In genomic region chr11:35892166-35892565, GRCh38 we compare ENCODE assay signal across 26 cellular contexts.
"Had no signal": no experiment of that assay in that cellular context is flagged by ENCODE, and none has a peak within 500 bp of the region (broad histone marks: within the 10 kb centered on the region; RNA-seq: fewer than 3 reads in every experiment).

No MANE protein-coding gene starts in this region.

- H3K9me3 ChIP-seq: left ventricle myocardium inferior, lower lobe of right lung, psoas muscle, right lobe of liver, spleen, testis, tibial nerve, upper lobe of right lung, vagina had no signal

- H3K36me3 Mint-ChIP-seq: immature natural killer cell; naive B cell; stimulated activated memory B cell treated with anti-CD40 and anti-IgM and Interleukin-4, amounts not matched to agents 10 μg/mL and 1 μg/mL and 100 μg/mL, for 72 hours had no signal

- FAIRE-seq: kidney had no signal

- DNase-seq: cortex of kidney; dorsolateral prefrontal cortex; effector CD8-positive, alpha-beta T cell; foreskin keratinocyte; immature natural killer cell; kidney; left cardiac atrium; left ventricle myocardium inferior; lower lobe of right lung; mesenchymal stem cell; midbrain; naive B cell; psoas muscle; retina; right lobe of liver; spleen; stimulated activated CD4-positive, alpha-beta T cell treated with anti-CD3 and anti-CD28 coated beads, Interleukin-15, amount 100 ng/mL, for 24 hours; stimulated activated CD4-positive, alpha-beta T cell treated with anti-CD3 and anti-CD28 coated beads, Interleukin-1b, Interleukin-23, amount 100 ng/mL, for 48 hours; stimulated activated CD4-positive, alpha-beta T cell treated with anti-CD3 and anti-CD28 coated beads, Interleukin-4, amount 100 ng/mL, for 24 hours; testis; upper lobe of right lung had no signal

- H3K36me3 ChIP-seq: left ventricle myocardium inferior, lower lobe of right lung, right lobe of liver, spleen, tibial nerve, upper lobe of right lung, vagina had no signal

- H3K4me3 ChIP-seq: dorsolateral prefrontal cortex, left ventricle myocardium inferior, lower lobe of right lung, psoas muscle, right lobe of liver, spleen, testis, tibial nerve, upper lobe of right lung, vagina had no signal

- ATAC-seq: foreskin keratinocyte; left cardiac atrium; lower lobe of right lung; psoas muscle; right lobe of liver; stimulated activated memory B cell treated with anti-CD40 and anti-IgM and Interleukin-4, amounts not matched to agents 10 μg/mL and 1 μg/mL and 100 μg/mL, for 72 hours; upper lobe of right lung had no signal

- H3K4me3 Mint-ChIP-seq: immature natural killer cell; naive B cell; nephron; stimulated activated memory B cell treated with anti-CD40 and anti-IgM and Interleukin-4, amounts not matched to agents 10 μg/mL and 1 μg/mL and 100 μg/mL, for 72 hours; stimulated activated naive CD8-positive, alpha-beta T cell treated with anti-CD3 and anti-CD28 coated beads, Interleukin-15, Interleukin-2, amounts not matched to agents 100 ng/mL and 50 ng/mL, for 24 hours had no signal

- H3K27ac Mint-ChIP-seq: immature natural killer cell; naive B cell; nephron; stimulated activated memory B cell treated with anti-CD40 and anti-IgM and Interleukin-4, amounts not matched to agents 10 μg/mL and 1 μg/mL and 100 μg/mL, for 72 hours; stimulated activated naive CD8-positive, alpha-beta T cell treated with anti-CD3 and anti-CD28 coated beads, Interleukin-15, Interleukin-2, amounts not matched to agents 100 ng/mL and 50 ng/mL, for 24 hours had no signal

- H3K4me1 Mint-ChIP-seq: immature natural killer cell; naive B cell; stimulated activated memory B cell treated with anti-CD40 and anti-IgM and Interleukin-4, amounts not matched to agents 10 μg/mL and 1 μg/mL and 100 μg/mL, for 72 hours had no signal

- H3K4me1 ChIP-seq: left ventricle myocardium inferior, lower lobe of right lung, right lobe of liver, spleen, testis, tibial nerve, upper lobe of right lung, vagina had no signal

- H3K9me3 Mint-ChIP-seq: stimulated activated memory B cell treated with anti-CD40 and anti-IgM and Interleukin-4, amounts not matched to agents 10 μg/mL and 1 μg/mL and 100 μg/mL, for 72 hours; stimulated activated naive CD8-positive, alpha-beta T cell treated with anti-CD3 and anti-CD28 coated beads, Interleukin-15, Interleukin-2, amounts not matched to agents 100 ng/mL and 50 ng/mL, for 24 hours had no signal

- H3K27me3 ChIP-seq: dorsolateral prefrontal cortex, right lobe of liver, testis, tibial nerve, upper lobe of right lung, vagina had no signal

- H3K27ac ChIP-seq: dorsolateral prefrontal cortex, foreskin keratinocyte, left ventricle myocardium inferior, lower lobe of right lung, psoas muscle, right lobe of liver, spleen, testis, tibial nerve, upper lobe of right lung, vagina had no signal
